In the genomic region with DNA sequence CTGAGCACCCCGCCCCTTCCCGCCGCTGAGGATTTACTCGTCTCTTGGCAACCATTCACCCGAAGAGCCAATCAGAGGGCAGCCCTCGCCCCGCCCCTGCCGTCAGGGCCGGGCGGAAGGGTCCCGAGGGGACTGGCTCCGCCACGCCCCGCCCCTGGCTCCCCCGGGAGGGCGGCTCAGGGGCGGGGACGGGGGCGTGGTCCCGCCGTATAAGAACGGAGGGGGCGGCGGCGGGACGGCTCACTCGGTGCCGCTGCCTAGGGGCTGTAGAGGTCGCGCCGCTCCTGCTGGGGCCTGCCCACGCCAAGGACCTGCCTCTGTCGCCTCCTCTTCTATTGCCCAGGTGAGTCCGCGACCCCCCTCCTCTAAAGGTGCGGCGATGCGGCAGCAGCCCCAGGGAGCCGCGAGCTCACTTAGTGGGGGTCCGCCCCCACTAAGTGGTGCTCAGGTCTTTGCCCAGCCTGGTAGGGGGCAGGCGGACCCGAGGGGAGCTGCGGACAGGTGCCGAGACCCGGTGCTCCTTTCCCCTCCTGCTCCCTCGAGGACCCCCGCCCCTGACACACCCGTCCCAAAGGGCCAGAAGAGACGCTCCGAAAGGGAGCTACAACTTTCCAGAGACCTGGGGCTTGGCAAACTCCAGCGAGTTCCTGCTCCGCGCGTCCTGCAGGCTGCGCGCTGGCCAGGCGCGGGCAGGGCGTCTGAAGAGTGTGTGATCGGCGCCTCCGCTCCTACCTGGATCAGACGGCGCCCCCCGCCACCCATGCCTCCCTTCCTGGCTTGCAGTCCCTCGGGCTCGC, we compare ENCODE assay signal across 8 cellular contexts. TPM values are rescaled to one million over a fixed set of nuclear protein-coding genes. Genes with fewer than 3 reads are reported as not detected.
A peak's percentile ranks its signal among the peaks of the same experiment; 100 is the strongest.
DNase-seq lines count a peak whose midpoint lies in the region; ATAC-seq and TF ChIP-seq lines count a peak whose summit lies in the region.

A gene (plus strand): TSS at position 238 of the 797 bp plus-strand sequence. CDS start 16,821 bp downstream, outside the sequence.

- H3K36me3 Mint-ChIP-seq in GM23338 (ENCODE audit: low read depth) = no peaks in the 10 kb centered on the region
- H3K36me3 Mint-ChIP-seq in activated T-helper 1 cell treated with anti-CD3 and anti-CD28 coated beads, Interleukin-12 subunit alpha, Interleukin-12 subunit beta, Interleukin-2, Interleukin-4 antibody, amounts not matched to agents 30 ng/mL and 10 ng/mL and 1 ng/mL, durations not matched to agents 14 hours and 24 hours and 36 hours (ENCODE audit: low read depth) = peaks cover 25% of the 10 kb centered on the region
- peaks cover 0 to 25% (median 8%) of the 10 kb centered on the region in 5 donors for H3K36me3 Mint-ChIP-seq in naive thymus-derived CD4-positive, alpha-beta T cell
- peaks cover 60% of the 10 kb centered on the region for H3K36me3 Mint-ChIP-seq in stimulated activated effector memory CD8-positive, alpha-beta T cell treated with anti-CD3 and anti-CD28 coated beads, Interleukin-12 subunit alpha, Interleukin-12 subunit beta, amount 100 ng/mL, for 72 hours

- no peak within 1 kb of the TSS for H3K27ac ChIP-seq in GM23338 (ENCODE audit: low read depth)
- peak within 1 kb of the TSS; percentile 86 for H3K27ac ChIP-seq in naive thymus-derived CD4-positive, alpha-beta T cell (ENCODE audit: low read depth, low read length)

- POLR2A ChIA-PET in naive thymus-derived CD4-positive, alpha-beta T cell (lab: Charles Lee) = interaction anchor here (0.7 to 4.3 kb wide), 9 partner anchors 26 to 69 kb away, joined by 3 to 42 read pairs (median 11); no protein-coding TSS in a partner anchor

- H4K20me1 ChIP-seq in GM23338 (replicated peaks; ENCODE audit: insufficient read depth) = no peaks in the 10 kb centered on the region

- peak within 1 kb of the TSS; percentile 100 for H2AFZ ChIP-seq in GM23338

- TF ChIP-seq CTCF in GM23338 (conservative IDR thresholded peaks at IDR 0.05; ENCODE audit: low read depth in 2 of 2) = no peak
- TF ChIP-seq CTCF in fibroblast of mammary gland (conservative IDR thresholded peaks at IDR 0.05; ENCODE audit: control insufficient read depth, insufficient read depth, low read depth, low read length) = no peak

- H3K27ac Mint-ChIP-seq in GM23338 = peak within 1 kb of the TSS; percentile 85
- H3K27ac Mint-ChIP-seq in activated T-helper 1 cell treated with anti-CD3 and anti-CD28 coated beads, Interleukin-12 subunit alpha, Interleukin-12 subunit beta, Interleukin-2, Interleukin-4 antibody, amounts not matched to agents 30 ng/mL and 10 ng/mL and 1 ng/mL, durations not matched to agents 14 hours and 24 hours and 36 hours = peak within 1 kb of the TSS; percentile 80
- H3K27ac Mint-ChIP-seq in naive thymus-derived CD4-positive, alpha-beta T cell = peak within 1 kb of the TSS; percentile 96 to 99 (median 97)
- H3K27ac Mint-ChIP-seq in stimulated activated effector memory CD8-positive, alpha-beta T cell treated with anti-CD3 and anti-CD28 coated beads, Interleukin-12 subunit alpha, Interleukin-12 subunit beta, amount 100 ng/mL, for 72 hours = peak within 1 kb of the TSS; percentile 98

- ATAC-seq in GM23338 = peak; percentile 78
- ATAC-seq in naive thymus-derived CD4-positive, alpha-beta T cell = peak; percentile 97
- ATAC-seq in stimulated activated effector memory CD8-positive, alpha-beta T cell treated with anti-CD3 and anti-CD28 coated beads, Interleukin-12 subunit alpha, Interleukin-12 subunit beta, amount 100 ng/mL, for 72 hours = peak; percentile 93

- no peaks in the 10 kb centered on the region for H3K36me3 ChIP-seq in GM23338 (ENCODE audit: insufficient read depth)
- H3K36me3 ChIP-seq in naive thymus-derived CD4-positive, alpha-beta T cell (ENCODE audit: control insufficient read depth in 2 of 3, insufficient read depth in 3 of 3, low read length in 3 of 3) = no peaks in the 10 kb centered on the region

- H3K4me1 Mint-ChIP-seq in GM23338 = peaks cover 31% of the 10 kb centered on the region
- H3K4me1 Mint-ChIP-seq in activated T-helper 1 cell treated with anti-CD3 and anti-CD28 coated beads, Interleukin-12 subunit alpha, Interleukin-12 subunit beta, Interleukin-2, Interleukin-4 antibody, amounts not matched to agents 30 ng/mL and 10 ng/mL and 1 ng/mL, durations not matched to agents 14 hours and 24 hours and 36 hours (ENCODE audit: low read depth) = peaks cover 56% of the 10 kb centered on the region
- H3K4me1 Mint-ChIP-seq in naive thymus-derived CD4-positive, alpha-beta T cell = peaks cover 25 to 44% (median 32%) of the 10 kb centered on the region in 7 donors
- peaks cover 40% of the 10 kb centered on the region for H3K4me1 Mint-ChIP-seq in stimulated activated effector memory CD8-positive, alpha-beta T cell treated with anti-CD3 and anti-CD28 coated beads, Interleukin-12 subunit alpha, Interleukin-12 subunit beta, amount 100 ng/mL, for 72 hours

- H3K79me2 ChIP-seq in GM23338 (replicated peaks; ENCODE audit: insufficient read depth) = no peaks in the 10 kb centered on the region

- H3K9me2 ChIP-seq in GM23338 (ENCODE audit: insufficient read depth) = no peaks in the 10 kb centered on the region

- H3K4me3 Mint-ChIP-seq in GM23338 = peak within 1 kb of the TSS; percentile 89
- peak within 1 kb of the TSS; percentile 91 for H3K4me3 Mint-ChIP-seq in activated T-helper 1 cell treated with anti-CD3 and anti-CD28 coated beads, Interleukin-12 subunit alpha, Interleukin-12 subunit beta, Interleukin-2, Interleukin-4 antibody, amounts not matched to agents 30 ng/mL and 10 ng/mL and 1 ng/mL, durations not matched to agents 14 hours and 24 hours and 36 hours
- peak within 1 kb of the TSS; percentile 94 to 100 (median 98) for H3K4me3 Mint-ChIP-seq in naive thymus-derived CD4-positive, alpha-beta T cell
- peak within 1 kb of the TSS; percentile 97 for H3K4me3 Mint-ChIP-seq in stimulated activated effector memory CD8-positive, alpha-beta T cell treated with anti-CD3 and anti-CD28 coated beads, Interleukin-12 subunit alpha, Interleukin-12 subunit beta, amount 100 ng/mL, for 72 hours

- peaks cover 51% of the 10 kb centered on the region for H3K27me3 ChIP-seq in GM23338 (ENCODE audit: insufficient read depth)
- no peaks in the 10 kb centered on the region for H3K27me3 ChIP-seq in naive thymus-derived CD4-positive, alpha-beta T cell (ENCODE audit: control insufficient read depth in 2 of 2, insufficient read depth in 2 of 2, low read length in 2 of 2)

- peaks cover 29% of the 10 kb centered on the region for H3K27me3 Mint-ChIP-seq in GM23338 (ENCODE audit: insufficient read depth, low read depth, poor library complexity)
- H3K27me3 Mint-ChIP-seq in activated T-helper 1 cell treated with anti-CD3 and anti-CD28 coated beads, Interleukin-12 subunit alpha, Interleukin-12 subunit beta, Interleukin-2, Interleukin-4 antibody, amounts not matched to agents 30 ng/mL and 10 ng/mL and 1 ng/mL, durations not matched to agents 14 hours and 24 hours and 36 hours (ENCODE audit: insufficient read depth) = peaks cover 26% of the 10 kb centered on the region
- peaks cover 0 to 42% (median 0%) of the 10 kb centered on the region in 5 donors for H3K27me3 Mint-ChIP-seq in naive thymus-derived CD4-positive, alpha-beta T cell

- peak within 1 kb of the TSS; percentile 99 for H3K4me2 ChIP-seq in GM23338

- DNase-seq in EH (ENCODE audit: low read depth) (peak; percentile 98), GM23338 (ENCODE audit: low spot score) (peak; percentile 98), Kasumi-1 (lab: John Stamatoyannopoulos, UW) (peak; percentile 95 to 96), RKO (ENCODE audit: low spot score) (peak; percentile 96), fibroblast of mammary gland (ENCODE audit: low read depth) (peak; percentile 91)
- peak; percentile 98 for DNase-seq in activated T-helper 1 cell treated with anti-CD3 and anti-CD28 coated beads, Interleukin-12 subunit alpha, Interleukin-12 subunit beta, Interleukin-2, Interleukin-4 antibody, amounts not matched to agents 30 ng/mL and 10 ng/mL and 1 ng/mL, durations not matched to agents 14 hours and 24 hours and 36 hours (ENCODE audit: low spot score)
- DNase-seq in naive thymus-derived CD4-positive, alpha-beta T cell = peak; percentile 98 to 99 (median 99)
- peak; percentile 97 to 99 for DNase-seq in stimulated activated effector memory CD8-positive, alpha-beta T cell treated with anti-CD3 and anti-CD28 coated beads, Interleukin-12 subunit alpha, Interleukin-12 subunit beta, amount 100 ng/mL, for 72 hours (ENCODE audit: low spot score in 2 of 2)

- no peaks in the 10 kb centered on the region for H3F3A ChIP-seq in GM23338 (replicated peaks; ENCODE audit: low read depth)

- no peaks in the 10 kb centered on the region for H3K9me3 ChIP-seq in naive thymus-derived CD4-positive, alpha-beta T cell (ENCODE audit: control insufficient read depth in 2 of 3, low read length in 3 of 3)

- H3K4me1 ChIP-seq in GM23338 (ENCODE audit: insufficient read depth) = peaks cover 25% of the 10 kb centered on the region
- H3K4me1 ChIP-seq in naive thymus-derived CD4-positive, alpha-beta T cell (ENCODE audit: control insufficient read depth in 2 of 2, insufficient read depth in 2 of 2, low read length in 2 of 2) = peaks cover 20 to 22% of the 10 kb centered on the region in 2 donors

- no peaks in the 10 kb centered on the region; the same call in 2 of the 3 replicates for H3K9me3 Mint-ChIP-seq in GM23338
- no peaks in the 10 kb centered on the region for H3K9me3 Mint-ChIP-seq in activated T-helper 1 cell treated with anti-CD3 and anti-CD28 coated beads, Interleukin-12 subunit alpha, Interleukin-12 subunit beta, Interleukin-2, Interleukin-4 antibody, amounts not matched to agents 30 ng/mL and 10 ng/mL and 1 ng/mL, durations not matched to agents 14 hours and 24 hours and 36 hours
- H3K9me3 Mint-ChIP-seq in naive thymus-derived CD4-positive, alpha-beta T cell = no peaks in the 10 kb centered on the region
- no peaks in the 10 kb centered on the region for H3K9me3 Mint-ChIP-seq in stimulated activated effector memory CD8-positive, alpha-beta T cell treated with anti-CD3 and anti-CD28 coated beads, Interleukin-12 subunit alpha, Interleukin-12 subunit beta, amount 100 ng/mL, for 72 hours

- H3K4me3 ChIP-seq in GM23338 = peak within 1 kb of the TSS; percentile 94
- H3K4me3 ChIP-seq in fibroblast of mammary gland (ENCODE audit: control insufficient read depth, low read depth, low read length) = peak within 1 kb of the TSS; percentile 85
- peak within 1 kb of the TSS; percentile 79 for H3K4me3 ChIP-seq in naive thymus-derived CD4-positive, alpha-beta T cell (ENCODE audit: low read length)

- CTCF ChIA-PET in naive thymus-derived CD4-positive, alpha-beta T cell (lab: Charles Lee) = interaction anchor here (1.9 to 3.0 kb wide), 4 partner anchors 50 to 71 kb away, joined by 6 to 17 read pairs (median 11); no protein-coding TSS in a partner anchor

- intact Hi-C loops in activated T-helper 1 cell treated with anti-CD3 and anti-CD28 coated beads, Interleukin-12 subunit alpha, Interleukin-12 subunit beta, Interleukin-2, Interleukin-4 antibody, amounts not matched to agents 30 ng/mL and 10 ng/mL and 1 ng/mL, durations not matched to agents 14 hours and 24 hours and 36 hours (cut with micrococcal nuclease) = loop anchor here (1.0 to 10.0 kb wide), 12 partner anchors 12 to 841 kb away; a partner anchor contains a TSS
- intact Hi-C loops in naive thymus-derived CD4-positive, alpha-beta T cell (cut with micrococcal nuclease) = loop anchor here (1.0 to 10.0 kb wide), 22 partner anchors 9 to 1536 kb away; a partner anchor contains a TSS

RNA-seq across cellular contexts. Expression of the gene that starts here (rescaled TPM):
- 0.80 and 1.2 TPM in 2 replicates for total RNA-seq in GM23338 (2014; rRNA removed; shearing (Covaris generic))
- polyA plus RNA-seq in GM23338 (2016; fragmentation: Nextera tagmentation; extraction: Ambion mirVana) = 0.23 and 0.24 TPM in 2 replicates
- total RNA-seq in activated T-helper 1 cell treated with anti-CD3 and anti-CD28 coated beads, Interleukin-12 subunit alpha, Interleukin-12 subunit beta, Interleukin-2, Interleukin-4 antibody, amounts not matched to agents 30 ng/mL and 10 ng/mL and 1 ng/mL, durations not matched to agents 14 hours and 24 hours and 36 hours = 4.9 and 5.2 TPM in 2 replicates
- total RNA-seq in naive thymus-derived CD4-positive, alpha-beta T cell = 10 to 100 TPM in 3 of 5 experiments, 1 to 10 TPM in 2; 3.7 to 47.0 (median 12.9) TPM
- 1 to 10 TPM in 1 of 2 donors, under 1 TPM in 1; 0.91 to 1.6 TPM for polyA plus RNA-seq in naive thymus-derived CD4-positive, alpha-beta T cell
